Comparison of ENCODE assay signal across 9 cellular contexts in the genomic region with DNA sequence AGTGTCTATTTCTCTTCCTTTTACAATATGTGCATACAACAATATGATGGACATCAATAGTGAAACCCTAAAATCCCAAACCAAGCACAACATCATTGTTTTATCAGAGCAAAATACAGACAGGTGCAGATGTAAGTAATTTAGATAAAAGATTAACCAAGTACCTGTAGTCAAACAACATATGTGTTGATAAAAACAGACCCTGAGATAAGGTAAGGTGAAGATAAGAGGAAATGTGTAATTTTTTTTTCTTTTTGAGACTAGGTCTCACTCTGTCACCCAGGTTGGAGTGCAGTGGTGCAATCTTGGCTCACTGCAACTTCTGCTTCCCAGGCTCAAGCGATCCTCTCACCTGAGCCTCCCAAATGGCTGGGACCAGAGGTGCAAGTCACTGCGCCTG.
"Had no signal": no experiment of that assay in that cellular context is flagged by ENCODE, and none has a peak within 500 bp of the region (broad histone marks: within the 10 kb centered on the region; RNA-seq: fewer than 3 reads in every experiment).

No MANE protein-coding gene starts in this region.

- H3K4me3 ChIP-seq: GM23248, GM23338, HAP-1 had no signal

- H3K4me1 ChIP-seq: HAP-1 had no signal

- H3K36me3 ChIP-seq: HAP-1 had no signal

- H3K9me3 ChIP-seq: HAP-1 had no signal

- ATAC-seq: GM23338, HCT116 had no signal

- DNase-seq: GM23248, GOT3, H7, H9, HCEC 1CT, HFFc6 had no signal
